ENCODE assay signal across 8 cellular contexts in the genomic region with DNA sequence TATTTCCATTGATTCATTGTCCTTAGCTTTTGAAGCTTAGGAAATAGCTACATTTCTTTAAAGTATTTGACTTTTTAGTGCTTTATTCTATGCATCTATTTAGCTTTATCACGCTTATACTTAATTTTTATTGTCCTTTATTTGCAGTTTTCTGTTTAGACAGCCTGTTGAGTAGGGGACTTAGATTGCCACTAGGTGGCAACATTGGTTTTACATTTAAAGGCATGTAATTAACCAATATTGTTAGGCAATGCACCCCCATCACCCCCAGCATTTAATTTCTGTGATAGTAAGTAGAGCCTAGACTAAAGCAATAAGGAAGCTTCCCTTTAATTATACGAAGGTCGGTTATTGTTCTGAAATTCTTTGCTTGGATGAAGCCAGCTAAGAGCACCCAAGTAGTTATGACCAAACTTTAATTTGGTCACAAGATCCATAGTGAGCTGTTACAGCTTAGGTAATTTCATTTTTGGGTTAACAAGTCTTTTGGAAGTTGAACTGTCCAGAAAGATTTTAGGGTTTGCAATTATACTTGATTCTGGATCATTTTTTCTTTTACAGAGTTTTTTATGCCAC. TPM values are rescaled to one million over a fixed set of nuclear protein-coding genes. Genes with fewer than 3 reads are reported as not detected.
DNase-seq lines count a peak whose midpoint lies in the region; ATAC-seq and TF ChIP-seq lines count a peak whose summit lies in the region.

No MANE protein-coding gene starts in this region.

- no peak overlapping the region for H4K91ac ChIP-seq in mesenchymal stem cell (ENCODE audit: low read length)

- H2BK12ac ChIP-seq in mesenchymal stem cell (ENCODE audit: low read length in 2 of 2), result no peak overlapping the region

- H2BK120ac ChIP-seq in mesenchymal stem cell (ENCODE audit: low read depth, low read length), result no peak overlapping the region

- H3K79me1 ChIP-seq in mesenchymal stem cell (replicated peaks; ENCODE audit: low read length, poor library complexity, severe bottlenecking), result no peaks in the 10 kb centered on the region

- peak; percentile 40 for DNase-seq in AG08396 (ENCODE audit: low spot score)
- DNase-seq in NCI-H82 (lab: John Stamatoyannopoulos, UW), result peak; percentile 78
- no peak for DNase-seq in coronary artery (ENCODE audit: low spot score)
- DNase-seq in mesenchymal stem cell, result peak; percentile 42
- DNase-seq in effector CD4-positive, alpha-beta T cell, result no peak

- no peak overlapping the region for H3K18ac ChIP-seq in mesenchymal stem cell (ENCODE audit: low read depth in 1 of 2, low read length in 2 of 2)

- H3K36me3 ChIP-seq in mesenchymal stem cell (ENCODE audit: control insufficient read depth in 1 of 2, insufficient read depth in 2 of 2, low read depth in 1 of 2, low read length in 2 of 2), result no peaks in the 10 kb centered on the region

- H2AK5ac ChIP-seq in mesenchymal stem cell (ENCODE audit: low read length, severe bottlenecking), result no peak overlapping the region

- H2BK5ac ChIP-seq in mesenchymal stem cell (ENCODE audit: low read depth, low read length, poor library complexity, severe bottlenecking), result no peak overlapping the region

- 90% methylated on average over 2 of the region's 3 CpGs for WGBS in mesenchymal stem cell

- peak; percentile 36 for TF ChIP-seq CTCF in coronary artery (IDR thresholded peaks at IDR 0.05)

- no peak overlapping the region for H3K14ac ChIP-seq in mesenchymal stem cell (ENCODE audit: low read length in 2 of 2)

- no peaks in the 10 kb centered on the region for H3K27me3 ChIP-seq in mesenchymal stem cell (ENCODE audit: control insufficient read depth in 1 of 2, insufficient read depth in 1 of 2, low read length in 2 of 2)

- no peaks in the 10 kb centered on the region for H3K4me1 ChIP-seq in mesenchymal stem cell (ENCODE audit: control insufficient read depth, insufficient read depth, low read depth, low read length)

- H3K4ac ChIP-seq in mesenchymal stem cell (ENCODE audit: low read depth in 1 of 2, low read length in 2 of 2), result no peak overlapping the region

- no peak overlapping the region for H2AFZ ChIP-seq in mesenchymal stem cell (ENCODE audit: low read depth, low read length)

- no peak overlapping the region for H2BK15ac ChIP-seq in mesenchymal stem cell (ENCODE audit: low read depth, poor library complexity, severe bottlenecking)

- H3K4me2 ChIP-seq in mesenchymal stem cell (ENCODE audit: low read length, poor library complexity, severe bottlenecking), result no peak overlapping the region

- H4K8ac ChIP-seq in mesenchymal stem cell (ENCODE audit: low read length), result no peak overlapping the region

- H3K9me3 ChIP-seq in mesenchymal stem cell (ENCODE audit: control insufficient read depth, low read length), result no peaks in the 10 kb centered on the region

- H3K23ac ChIP-seq in mesenchymal stem cell (ENCODE audit: low read length in 2 of 2), result no peak overlapping the region

- H3K27ac ChIP-seq in coronary artery (no peak overlapping the region), mesenchymal stem cell (ENCODE audit: low read length, poor library complexity, severe bottlenecking) (no peak overlapping the region)

- peak; percentile 55 for ATAC-seq in GM18868 (IDR thresholded peaks at IDR 0.05; ENCODE audit: unreplicated experiment)
- ATAC-seq in HG02678 (IDR thresholded peaks at IDR 0.05; ENCODE audit: unreplicated experiment), result no peak
- no peak for ATAC-seq in HG02798 (IDR thresholded peaks at IDR 0.05; ENCODE audit: poor library complexity, unreplicated experiment)

- H3K9ac ChIP-seq in mesenchymal stem cell (ENCODE audit: low read length), result no peak overlapping the region

- H3K4me3 ChIP-seq in coronary artery, result no peak overlapping the region
- no peak overlapping the region for H3K4me3 ChIP-seq in mesenchymal stem cell (ENCODE audit: insufficient read depth in 1 of 2, low read depth in 1 of 2, low read length in 2 of 2)

RNA-seq across cellular contexts. Expression of gene B3GLCT, which starts 36.5 kb away (rescaled TPM):
- 9.2 TPM for polyA plus RNA-seq in mesenchymal stem cell (2013, experiment 1 of 2)
- polyA plus RNA-seq in mesenchymal stem cell (2013, experiment 2 of 2), result 9.2 TPM

Comparison
In these comparisons a context has a peak if more than half of its experiments do, and no peak if none do; other contexts are left out.
1. DNase-seq: peak in AG08396 (single experiment), NCI-H82 (single experiment) and mesenchymal stem cell (single experiment); none in coronary artery (single experiment) and effector CD4-positive, alpha-beta T cell (single experiment).